20 cellular contexts compared by ENCODE assay signal in genomic region chr7:26436996-26437547, GRCh38.
A peak's percentile ranks its signal among the peaks of the same experiment; 100 is the strongest.
DNase-seq lines count a peak whose midpoint lies in the region; ATAC-seq and TF ChIP-seq lines count a peak whose summit lies in the region.
"Had no signal": no experiment of that assay in that cellular context is flagged by ENCODE, and none has a peak within 500 bp of the region (broad histone marks: within the 10 kb centered on the region; RNA-seq: fewer than 3 reads in every experiment).

No MANE protein-coding gene starts in this region.

- TF ChIP-seq CTCF in HEK293 (tag by site-specific recombination; IDR thresholded peaks at IDR 0.05) (no peak), endodermal cell (conservative IDR thresholded peaks at IDR 0.05) (no peak), progenitor cell of endocrine pancreas (IDR thresholded peaks at IDR 0.05; ENCODE audit: unreplicated experiment) (no peak)

- no peak overlapping the region for H3K27ac Mint-ChIP-seq in endodermal cell
- peak overlapping the region; percentile 59 for H3K27ac Mint-ChIP-seq in progenitor cell of endocrine pancreas
- H3K27ac Mint-ChIP-seq in activated CD4-positive, alpha-beta memory T cell treated with anti-CD3 and anti-CD28 coated beads for 36 hours: no peak overlapping the region
- H3K27ac Mint-ChIP-seq: activated CD4-positive, alpha-beta T cell treated with anti-CD3 and anti-CD28 coated beads, Interleukin-2, amount 10 ng/mL, durations not matched to agents 7 days and 5 days; CD4-positive, CD25-positive, alpha-beta regulatory T cell; dendritic cell treated with granulocyte-macrophage colony-stimulating factor and Interleukin-4, amounts not matched to agents 40 ng/mL and 50 ng/mL, for 4 days; HFFc6 had no signal

- CTCF ChIA-PET in HEK293 (lab: Yijun Ruan, JAX): interaction anchor here (0.6 kb wide), 1 partner anchor 41 kb away, joined by 4 read pairs; no protein-coding TSS in a partner anchor
- CTCF ChIA-PET in activated CD4-positive, alpha-beta memory T cell treated with anti-CD3 and anti-CD28 coated beads for 36 hours (lab: Charles Lee): interaction anchor here (1.0 to 1.3 kb wide), 2 partner anchors 60 to 231 kb away, joined by 3 to 4 read pairs; no protein-coding TSS in a partner anchor

- H3K4me1 Mint-ChIP-seq in endodermal cell (peaks cover 12% of the 10 kb centered on the region), progenitor cell of endocrine pancreas (ENCODE audit: low read depth) (peaks cover 48% of the 10 kb centered on the region)
- H3K4me1 Mint-ChIP-seq in activated CD4-positive, alpha-beta memory T cell treated with anti-CD3 and anti-CD28 coated beads for 36 hours (ENCODE audit: low read depth): no peaks in the 10 kb centered on the region
- H3K4me1 Mint-ChIP-seq: activated CD4-positive, alpha-beta T cell treated with anti-CD3 and anti-CD28 coated beads, Interleukin-2, amount 10 ng/mL, durations not matched to agents 7 days and 5 days; CD4-positive, CD25-positive, alpha-beta regulatory T cell had no signal

- DNase-seq in NCI-H146 treated with DMSO at 0.1 percent for 48 hours (lab: John Stamatoyannopoulos, UW; ENCODE audit: unreplicated experiment) (peak; percentile 28), endodermal cell (no peak), progenitor cell of endocrine pancreas (ENCODE audit: low spot score, unreplicated experiment) (no peak)
- no peak for DNase-seq in activated CD4-positive, alpha-beta memory T cell treated with anti-CD3 and anti-CD28 coated beads for 36 hours
- DNase-seq: activated CD4-positive, alpha-beta T cell treated with anti-CD3 and anti-CD28 coated beads, Interleukin-2, amount 10 ng/mL, durations not matched to agents 7 days and 5 days; activated naive CD4-positive, alpha-beta T cell treated with anti-CD3 and anti-CD28 coated beads, Interleukin-2, amount 50 U/mL, for 16 hours; anterior cingulate cortex; CD4-positive, CD25-positive, alpha-beta regulatory T cell; HFFc6; KBM-7; stimulated activated CD8-positive, alpha-beta memory T cell treated with anti-CD3 and anti-CD28 coated beads, Interleukin-4, amount 100 ng/mL, for 48 hours; T-helper 2 cell; trophoblast cell had no signal

- no peak overlapping the region for H3K27ac ChIP-seq in HEK293 (ENCODE audit: extremely low read depth, low read depth, low read length)
- H3K27ac ChIP-seq in endodermal cell (ENCODE audit: low read depth, low read length): peak overlapping the region; percentile 18
- H3K27ac ChIP-seq: neutrophil, prostate gland, SK-N-MC had no signal

- no peak overlapping the region for H3K4me3 ChIP-seq in HEK293 (ENCODE audit: low read depth, low read length)
- no peak overlapping the region for H3K4me3 ChIP-seq in endodermal cell (ENCODE audit: low read length)
- H3K4me3 ChIP-seq: prostate gland, SK-N-MC had no signal

- no peak overlapping the region for H3K9ac ChIP-seq in endodermal cell (ENCODE audit: extremely low read depth, low read length, poor library complexity, severe bottlenecking)

- 80 to 93% methylated on average over 1 to 4 of the region's 4 CpGs for WGBS in endodermal cell (ENCODE audit: insufficient coverage in 1 of 2, insufficient read length in 1 of 2), 2 experiments

- POLR2A ChIA-PET in HEK293 (lab: Yijun Ruan, JAX): no interaction called here
- POLR2A ChIA-PET in activated CD4-positive, alpha-beta memory T cell treated with anti-CD3 and anti-CD28 coated beads for 36 hours (lab: Charles Lee): interaction anchor here (0.5 kb wide), 1 partner anchor 291 kb away, joined by 4 read pairs; no protein-coding TSS in a partner anchor

- peaks cover 2% of the 10 kb centered on the region for H3K27me3 Mint-ChIP-seq in endodermal cell (ENCODE audit: insufficient read depth)
- no peaks in the 10 kb centered on the region for H3K27me3 Mint-ChIP-seq in progenitor cell of endocrine pancreas
- peaks cover 16% of the 10 kb centered on the region for H3K27me3 Mint-ChIP-seq in activated CD4-positive, alpha-beta memory T cell treated with anti-CD3 and anti-CD28 coated beads for 36 hours

- no peak overlapping the region for H3K4me3 Mint-ChIP-seq in endodermal cell
- H3K4me3 Mint-ChIP-seq in progenitor cell of endocrine pancreas (ENCODE audit: low read depth): no peak overlapping the region
- H3K4me3 Mint-ChIP-seq in activated CD4-positive, alpha-beta memory T cell treated with anti-CD3 and anti-CD28 coated beads for 36 hours: no peak overlapping the region
- H3K4me3 Mint-ChIP-seq: activated CD4-positive, alpha-beta T cell treated with anti-CD3 and anti-CD28 coated beads, Interleukin-2, amount 10 ng/mL, durations not matched to agents 7 days and 5 days; CD4-positive, CD25-positive, alpha-beta regulatory T cell; dendritic cell treated with granulocyte-macrophage colony-stimulating factor and Interleukin-4, amounts not matched to agents 40 ng/mL and 50 ng/mL, for 4 days; HFFc6 had no signal

- H3K36me3 ChIP-seq in HEK293 (ENCODE audit: control insufficient read depth in 2 of 2, insufficient read depth in 1 of 2, low read length in 2 of 2) (no peaks in the 10 kb centered on the region), endodermal cell (ENCODE audit: control insufficient read depth, insufficient read depth, low read length) (no peaks in the 10 kb centered on the region)
- H3K36me3 ChIP-seq: neutrophil, prostate gland had no signal

- intact Hi-C loops in activated CD4-positive, alpha-beta memory T cell treated with anti-CD3 and anti-CD28 coated beads for 36 hours (cut with micrococcal nuclease): no loop called here

- no peak for ATAC-seq in esophagus mucosa
- no peak for ATAC-seq in HG02884 (IDR thresholded peaks at IDR 0.05; ENCODE audit: unreplicated experiment)

- no peaks in the 10 kb centered on the region for H3K27me3 ChIP-seq in endodermal cell (ENCODE audit: control insufficient read depth, insufficient read depth, low read length, poor library complexity, severe bottlenecking)
- H3K27me3 ChIP-seq: neutrophil had no signal

- no peaks in the 10 kb centered on the region for H3K9me3 Mint-ChIP-seq in endodermal cell
- H3K9me3 Mint-ChIP-seq in progenitor cell of endocrine pancreas (ENCODE audit: low read depth): peaks cover 2% of the 10 kb centered on the region
- no peaks in the 10 kb centered on the region for H3K9me3 Mint-ChIP-seq in activated CD4-positive, alpha-beta memory T cell treated with anti-CD3 and anti-CD28 coated beads for 36 hours
- H3K9me3 Mint-ChIP-seq: activated CD4-positive, alpha-beta T cell treated with anti-CD3 and anti-CD28 coated beads, Interleukin-2, amount 10 ng/mL, durations not matched to agents 7 days and 5 days; CD4-positive, CD25-positive, alpha-beta regulatory T cell; dendritic cell treated with granulocyte-macrophage colony-stimulating factor and Interleukin-4, amounts not matched to agents 40 ng/mL and 50 ng/mL, for 4 days had no signal

- H3K4me1 ChIP-seq in HEK293 (ENCODE audit: control insufficient read depth, insufficient read depth, low read length): peaks cover 15% of the 10 kb centered on the region
- peaks cover 10% of the 10 kb centered on the region for H3K4me1 ChIP-seq in endodermal cell (ENCODE audit: control insufficient read depth, insufficient read depth, low read length)
- H3K4me1 ChIP-seq: prostate gland had no signal

- no peaks in the 10 kb centered on the region for H3K9me3 ChIP-seq in HEK293 (ENCODE audit: control insufficient read depth, insufficient read depth, low read depth, low read length)
- H3K9me3 ChIP-seq in endodermal cell (ENCODE audit: control insufficient read depth, low read length): no peaks in the 10 kb centered on the region
- H3K9me3 ChIP-seq: neutrophil, prostate gland had no signal

- no peaks in the 10 kb centered on the region for H3K36me3 Mint-ChIP-seq in endodermal cell (ENCODE audit: low read depth)
- H3K36me3 Mint-ChIP-seq in progenitor cell of endocrine pancreas (ENCODE audit: insufficient read depth): no peaks in the 10 kb centered on the region
- H3K36me3 Mint-ChIP-seq in activated CD4-positive, alpha-beta memory T cell treated with anti-CD3 and anti-CD28 coated beads for 36 hours: no peaks in the 10 kb centered on the region
- H3K36me3 Mint-ChIP-seq: CD4-positive, CD25-positive, alpha-beta regulatory T cell had no signal

TF ChIP-seq in HEK293, 187 proteins besides CTCF, POLR2A, EP300 and RAD21:
- TF ChIP-seq TRIM28 (IDR thresholded peaks at IDR 0.05; ENCODE audit: borderline replicate concordance, low read length) (peak; percentile 73; the same call in 1 of the 2 replicates), ZNF398 (tag by site-specific recombination; IDR thresholded peaks at IDR 0.05) (no peak), SCRT1 (tag by site-specific recombination; IDR thresholded peaks at IDR 0.05; ENCODE audit: borderline replicate concordance) (no peak), SETDB1 (IDR thresholded peaks at IDR 0.05; ENCODE audit: insufficient read length, low read length) (peak; percentile 52)
